Comparison of ENCODE assay signal across 23 cellular contexts in genomic region chr6:34717466-34717865, GRCh38.
"Had no signal": no experiment of that assay in that cellular context is flagged by ENCODE, and none has a peak within 500 bp of the region (broad histone marks: within the 10 kb centered on the region; RNA-seq: fewer than 3 reads in every experiment).

No MANE protein-coding gene starts in this region.

- DNase-seq: activated CD8-positive, alpha-beta memory T cell treated with anti-CD3 and anti-CD28 coated beads, Interleukin-2, amount 10 ng/mL, durations not matched to agents 7 days and 5 days; activated CD8-positive, alpha-beta T cell treated with anti-CD3 and anti-CD28 coated beads, Interleukin-2, amount 10 ng/mL, durations not matched to agents 7 days and 5 days; activated naive CD8-positive, alpha-beta T cell treated with anti-CD3 and anti-CD28 coated beads, Interleukin-2, amount 50 U/mL, for 24 hours; activated T-cell treated with anti-CD3 and anti-CD28 coated beads, Interleukin-2, amount 50 U/mL, for 48 hours; dermis blood vessel endothelial cell; effector CD4-positive, alpha-beta T cell; islet precursor cell; left cardiac atrium; left ventricle myocardium superior; naive B cell; ovary; right lobe of liver; stimulated activated CD4-positive, alpha-beta T cell treated with anti-CD3 and anti-CD28 coated beads, Interleukin-12 subunit alpha, Interleukin-12 subunit beta, amount 100 ng/mL, for 4 hours; stimulated activated CD4-positive, alpha-beta T cell treated with anti-CD3 and anti-CD28 coated beads, Interleukin-4, amount 100 ng/mL, for 1 hour; stimulated activated naive CD8-positive, alpha-beta T cell treated with anti-CD3 and anti-CD28 coated beads, Interleukin-15, Interleukin-2, amounts not matched to agents 100 U/mL and 50 U/mL, for 24 hours; T1000; uterus had no signal

- H3K9me3 ChIP-seq: gastroesophageal sphincter, ovary, right lobe of liver, thoracic aorta, uterus had no signal

- H3K4me2 ChIP-seq: hepatocyte had no signal

- FAIRE-seq: colon had no signal

- H3K4me3 ChIP-seq: gastroesophageal sphincter, hepatocyte, ovary, right lobe of liver, skin epidermis, thoracic aorta, uterus had no signal

- H3K36me3 ChIP-seq: gastroesophageal sphincter, ovary, right lobe of liver, thoracic aorta, uterus had no signal

- H3K27ac ChIP-seq: gastroesophageal sphincter, hepatocyte, ovary, right lobe of liver, skin epidermis, thoracic aorta, uterus had no signal

- ATAC-seq: activated CD8-positive, alpha-beta memory T cell treated with anti-CD3 and anti-CD28 coated beads, Interleukin-2, amount 10 ng/mL, durations not matched to agents 7 days and 5 days; activated CD8-positive, alpha-beta T cell treated with anti-CD3 and anti-CD28 coated beads, Interleukin-2, amount 10 ng/mL, durations not matched to agents 7 days and 5 days; activated naive CD8-positive, alpha-beta T cell treated with anti-CD3 and anti-CD28 coated beads, Interleukin-2, amount 50 U/mL, for 24 hours; gastroesophageal sphincter; left cardiac atrium; left ventricle myocardium superior; stimulated activated naive CD8-positive, alpha-beta T cell treated with anti-CD3 and anti-CD28 coated beads, Interleukin-15, Interleukin-2, amounts not matched to agents 100 U/mL and 50 U/mL, for 24 hours; WTC11 had no signal

- H3K27me3 ChIP-seq: gastroesophageal sphincter, hepatocyte, ovary, right lobe of liver, uterus had no signal

- H3K4me1 ChIP-seq: gastroesophageal sphincter, right lobe of liver, uterus had no signal
